In genomic region chr5:117812866-117813265, GRCh38 we compare ENCODE assay signal across 28 cellular contexts.
"Had no signal": no experiment of that assay in that cellular context is flagged by ENCODE, and none has a peak within 500 bp of the region (broad histone marks: within the 10 kb centered on the region; RNA-seq: fewer than 3 reads in every experiment).

No MANE protein-coding gene starts in this region.

- DNase-seq: activated B cell treated with CpG ODN at 0.5 μM for 24 hours; activated CD4-positive, alpha-beta T cell treated with anti-CD3 and anti-CD28 coated beads for 48 hours; activated CD4-positive, alpha-beta T cell treated with anti-CD3 and anti-CD28 coated beads, Interleukin-2, amount 50 U/mL, for 1 hour; activated CD4-positive, alpha-beta T cell treated with anti-CD3 and anti-CD28 coated beads, Interleukin-2, amount 50 U/mL, for 48 hours; activated CD8-positive, alpha-beta memory T cell treated with anti-CD3 and anti-CD28 coated beads for 24 hours; activated CD8-positive, alpha-beta T cell treated with anti-CD3 and anti-CD28 coated beads for 36 hours; activated effector memory CD4-positive, alpha-beta T cell treated with Interleukin-2 at 50 U/mL for 16 hours; activated gamma-delta T cell treated with Interleukin-2 at 50 U/mL for 16 hours; activated naive CD4-positive, alpha-beta T cell treated with anti-CD3 and anti-CD28 coated beads, Interleukin-2, amount 50 U/mL, for 16 hours; activated naive CD4-positive, alpha-beta T cell treated with Interleukin-2 at 50 U/mL for 16 hours; activated T-cell treated with anti-CD3 and anti-CD28 coated beads, Interleukin-2, amount 50 U/mL, for 4 hours; amygdala; aorta; central memory CD4-positive, alpha-beta T cell; cerebellar nuclear complex; colonic mucosa; dorsolateral prefrontal cortex; effector memory CD4-positive, alpha-beta T cell; erythroblast; foreskin melanocyte; heart right ventricle; T-helper 1 cell; T-helper 17 cell; T1000; WERI-Rb-1 had no signal

- ATAC-seq: activated CD4-positive, CD25-positive, alpha-beta regulatory T cell treated with anti-CD3 and anti-CD28 coated beads, Interleukin-2, amount 50 U/mL, for 24 hours; activated CD8-positive, alpha-beta T cell treated with anti-CD3 and anti-CD28 coated beads for 36 hours; activated T-cell treated with anti-CD3 and anti-CD28 coated beads, Interleukin-2, amount 50 U/mL, for 4 hours; activated T-helper 17 cell treated with anti-CD3 and anti-CD28 coated beads, Interleukin-2, amount 50 U/mL, for 72 hours; gastroesophageal sphincter; heart right ventricle; T-helper 17 cell had no signal
